Comparison of ENCODE assay signal across 16 cellular contexts in genomic region chr6:90691823-90692222, GRCh38.
DNase-seq lines count a peak whose midpoint lies in the region; ATAC-seq and TF ChIP-seq lines count a peak whose summit lies in the region.
"Had no signal": no experiment of that assay in that cellular context is flagged by ENCODE, and none has a peak within 500 bp of the region (broad histone marks: within the 10 kb centered on the region; RNA-seq: fewer than 3 reads in every experiment).

No MANE protein-coding gene starts in this region.

- DNase-seq in GM06990 (ENCODE audit: extremely low read depth, insufficient read length) = no peak
- no peak for DNase-seq in HCT116 (ENCODE audit: low read depth, low spot score)
- no peak for DNase-seq in RWPE2 (ENCODE audit: low spot score)
- peak; percentile 52 for DNase-seq in mesendoderm
- DNase-seq in NCI-H345 (lab: John Stamatoyannopoulos, UW) = no peak
- no peak for DNase-seq in AG20443 (ENCODE audit: low spot score)
- DNase-seq in activated naive CD4-positive, alpha-beta T cell (lab: John Stamatoyannopoulos, UW) = no peak
- DNase-seq: activated CD4-positive, alpha-beta T cell treated with anti-CD3 and anti-CD28 coated beads for 4 hours; amniotic stem cell; CD8-positive, alpha-beta memory T cell; gastrocnemius medialis; HCEC 1CT; natural killer cell; NCI-H1694 had no signal

- H3K9me3 ChIP-seq in HCT116 (ENCODE audit: control insufficient read depth in 1 of 2, insufficient read depth in 1 of 2, low read depth in 1 of 2, low read length in 2 of 2) (no peaks in the 10 kb centered on the region), RWPE2 (ENCODE audit: severe bottlenecking) (no peaks in the 10 kb centered on the region)
- H3K9me3 ChIP-seq: gastrocnemius medialis had no signal

- H2AFZ ChIP-seq in HCT116 (ENCODE audit: low read depth, low read length, poor library complexity, severe bottlenecking) = no peak overlapping the region

- H2AK5ac ChIP-seq in mesendoderm (ENCODE audit: low read length) = peak overlapping the region; percentile 48

- H3K56ac ChIP-seq in mesendoderm (ENCODE audit: low read length) = peak overlapping the region; percentile 59

- intact Hi-C loops in HCT116 (cut with micrococcal nuclease) = no loop called here

- H3K79me2 ChIP-seq in HCT116 (ENCODE audit: insufficient read depth, low read length) (no peaks in the 10 kb centered on the region), mesendoderm (ENCODE audit: control insufficient read depth, insufficient read depth, low read length) (no peaks in the 10 kb centered on the region)

- no peaks in the 10 kb centered on the region for H3K9me2 ChIP-seq in HCT116 (ENCODE audit: insufficient read depth)

- no peaks in the 10 kb centered on the region for H3K79me1 ChIP-seq in mesendoderm (ENCODE audit: low read length)

- no peak overlapping the region for H3K9ac ChIP-seq in HCT116 (ENCODE audit: low read length)
- no peak overlapping the region for H3K9ac ChIP-seq in mesendoderm (ENCODE audit: low read length)

- BruUV-seq in HCT116 (replicated peaks; lab: Mats Ljungman, UMichigan) = no TSS peak

- H3K27ac ChIP-seq in HCT116 (ENCODE audit: low read depth, low read length) (no peak overlapping the region), RWPE2 (ENCODE audit: poor library complexity, severe bottlenecking) (no peak overlapping the region), mesendoderm (ENCODE audit: low read depth, low read length) (no peak overlapping the region)
- H3K27ac ChIP-seq: gastrocnemius medialis had no signal

- CTCF ChIA-PET in HCT116 (lab: Charles Lee) = no interaction called here

- no peak overlapping the region for H4K8ac ChIP-seq in mesendoderm (ENCODE audit: low read depth, low read length)

- no peak overlapping the region for H2BK15ac ChIP-seq in mesendoderm (replicated peaks; ENCODE audit: low read depth)

- TF ChIP-seq CTCF in GM06990 (IDR thresholded peaks at IDR 0.05; ENCODE audit: insufficient read depth, low read length, poor library complexity, severe bottlenecking) = peak; percentile 39
- peak in 2 of 3 experiments; percentile 49 to 58; a peak in 4 of 6 replicates for TF ChIP-seq CTCF in HCT116 (IDR thresholded peaks at IDR 0.05 in 2 of 3, conservative IDR thresholded peaks at IDR 0.05 in 1 of 3; ENCODE audit: borderline replicate concordance in 1 of 3, insufficient read depth in 1 of 3, low read depth in 2 of 3, low read length in 2 of 3)
- peak; percentile 17 for TF ChIP-seq CTCF in RWPE2 (IDR thresholded peaks at IDR 0.05; ENCODE audit: poor library complexity, severe bottlenecking)

- H3K36me3 ChIP-seq in GM06990 (ENCODE audit: control insufficient read depth, insufficient read depth, low read length) (no peaks in the 10 kb centered on the region), HCT116 (ENCODE audit: control insufficient read depth in 1 of 2, insufficient read depth in 2 of 2, low read length in 2 of 2) (no peaks in the 10 kb centered on the region), RWPE2 (ENCODE audit: low read depth) (no peaks in the 10 kb centered on the region), mesendoderm (ENCODE audit: control insufficient read depth, insufficient read depth, low read length) (no peaks in the 10 kb centered on the region)
- H3K36me3 ChIP-seq: gastrocnemius medialis had no signal

- no peak for TF ChIP-seq POLR2A in HCT116 (IDR thresholded peaks at IDR 0.05; ENCODE audit: borderline replicate concordance, extremely low read depth, insufficient read depth, insufficient read length)

- RAD21 ChIA-PET in HCT116 (lab: Charles Lee; ENCODE audit: low non-redundant PET in 1 of 2, low total read pairs in 2 of 2, uncharacterized antibody in 2 of 2, unreplicated experiment in 2 of 2) = no interaction called here

- ATAC-seq in HCT116 (peak; percentile 74), RWPE2 (ENCODE audit: low read depth) (no peak), GM18502 (IDR thresholded peaks at IDR 0.05; ENCODE audit: poor library complexity, unreplicated experiment) (no peak)
- ATAC-seq: activated T-cell treated with anti-CD3 and anti-CD28 coated beads, Interleukin-2, amount 50 U/mL, for 72 hours; gastrocnemius medialis; natural killer cell had no signal

- H3K4me1 ChIP-seq in HCT116 (ENCODE audit: control insufficient read depth in 1 of 2, insufficient read depth in 2 of 2, low read length in 2 of 2) (no peaks in the 10 kb centered on the region), RWPE2 (ENCODE audit: insufficient read depth, poor library complexity, severe bottlenecking) (no peaks in the 10 kb centered on the region), mesendoderm (ENCODE audit: control insufficient read depth, low read depth, low read length) (peaks cover 4% of the 10 kb centered on the region)
- H3K4me1 ChIP-seq: gastrocnemius medialis had no signal

- H3K18ac ChIP-seq in mesendoderm (ENCODE audit: low read length) = no peak overlapping the region

- peak overlapping the region; percentile 28 for H2BK5ac ChIP-seq in mesendoderm (ENCODE audit: low read length)

- no peaks in the 10 kb centered on the region for H3K27me3 ChIP-seq in GM06990 (replicated peaks; ENCODE audit: control insufficient read depth, insufficient read depth, low read length)
- H3K27me3 ChIP-seq in HCT116 (ENCODE audit: insufficient read depth, low read length) = peaks cover 11% of the 10 kb centered on the region; the same call in 1 of the 2 replicates
- no peaks in the 10 kb centered on the region for H3K27me3 ChIP-seq in RWPE2 (ENCODE audit: insufficient read depth, poor library complexity, severe bottlenecking)
- no peaks in the 10 kb centered on the region for H3K27me3 ChIP-seq in mesendoderm (ENCODE audit: insufficient read depth, low read length, poor library complexity)
- H3K27me3 ChIP-seq: gastrocnemius medialis had no signal

- no peak for TF ChIP-seq RAD21 in HCT116 (IDR thresholded peaks at IDR 0.05; ENCODE audit: low read depth)

- no CpG with 5 or more reads among the region's 1 CpG for WGBS in mesendoderm (ENCODE audit: extremely low coverage, insufficient coverage, low lambda C conversion rate)

- no peak overlapping the region for H3K23ac ChIP-seq in mesendoderm (ENCODE audit: low read length)

- no peak overlapping the region for H3K4ac ChIP-seq in mesendoderm (ENCODE audit: low read depth, low read length)

- H4K20me1 ChIP-seq in HCT116 (ENCODE audit: insufficient read depth) = no peaks in the 10 kb centered on the region

- POLR2A ChIA-PET in HCT116 (lab: Charles Lee) = no interaction called here

- H4K5ac ChIP-seq in mesendoderm (ENCODE audit: low read length) = no peak overlapping the region

- no peak overlapping the region for H3K4me2 ChIP-seq in HCT116 (ENCODE audit: low read length)
- H3K4me2 ChIP-seq in mesendoderm (ENCODE audit: low read length) = no peak overlapping the region

- H3K4me3 ChIP-seq in GM06990 (replicated peaks; ENCODE audit: low read depth, low read length) (no peak overlapping the region), HCT116 (replicated peaks in 1 of 2; ENCODE audit: low read depth in 1 of 2, low read length in 2 of 2) (no peak overlapping the region), RWPE2 (ENCODE audit: severe bottlenecking) (no peak overlapping the region), mesendoderm (ENCODE audit: low read length) (no peak overlapping the region)
- H3K4me3 ChIP-seq: gastrocnemius medialis had no signal

- no peak overlapping the region for H2BK120ac ChIP-seq in mesendoderm (ENCODE audit: low read depth, low read length)

TF ChIP-seq in HCT116, 20 proteins besides CTCF, POLR2A, EP300 and RAD21 (continues in another document):
- TF ChIP-seq CBX3 (IDR thresholded peaks at IDR 0.05; ENCODE audit: low read depth) (no peak), ATF3 (IDR thresholded peaks at IDR 0.05) (no peak), FOSL1 (IDR thresholded peaks at IDR 0.05; ENCODE audit: low read depth) (no peak), SP1 (IDR thresholded peaks at IDR 0.05; ENCODE audit: low read depth) (no peak), ZFX (IDR thresholded peaks at IDR 0.05) (no peak), ZNF274 (IDR thresholded peaks at IDR 0.05; ENCODE audit: low read depth, low read length) (no peak), EZH2 (IDR thresholded peaks at IDR 0.05) (no peak), MAX (IDR thresholded peaks at IDR 0.05) (no peak), CEBPB (IDR thresholded peaks at IDR 0.05; ENCODE audit: low read depth) (no peak), EGR1 (IDR thresholded peaks at IDR 0.05; ENCODE audit: low read depth) (no peak), JUND (IDR thresholded peaks at IDR 0.05) (no peak), SRF (IDR thresholded peaks at IDR 0.05; ENCODE audit: low read depth) (no peak), REST (IDR thresholded peaks at IDR 0.05; ENCODE audit: low read depth) (no peak), EZH2phosphoT487 (IDR thresholded peaks at IDR 0.05; ENCODE audit: borderline replicate concordance) (no peak)
